In the genomic region with DNA sequence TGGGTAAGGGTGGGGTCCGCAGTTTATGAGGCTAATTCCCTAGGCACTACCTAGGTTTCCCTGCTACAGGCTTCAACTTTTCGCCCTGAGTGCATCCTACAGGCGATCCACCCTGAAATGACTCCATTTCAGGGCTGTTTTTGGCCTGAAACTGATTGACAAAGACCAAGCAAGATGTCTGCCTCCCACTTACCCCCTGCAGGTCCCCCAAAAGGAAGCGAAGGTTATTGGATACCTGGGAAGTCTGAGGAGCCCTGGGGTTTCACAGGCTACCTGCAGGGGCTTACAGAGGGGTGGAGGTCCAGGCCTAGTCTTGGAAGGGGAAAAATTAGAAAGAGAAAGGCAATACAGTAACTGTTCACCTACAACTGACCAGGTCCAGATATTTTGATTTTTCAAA, we compare ENCODE assay signal across 29 cellular contexts. TPM values are rescaled to one million over a fixed set of nuclear protein-coding genes. Genes with fewer than 3 reads are reported as not detected.
"Had no signal": no experiment of that assay in that cellular context is flagged by ENCODE, and none has a peak within 500 bp of the region (broad histone marks: within the 10 kb centered on the region; RNA-seq: fewer than 3 reads in every experiment).

No MANE protein-coding gene starts in this region.

- FAIRE-seq: islet of Langerhans, small intestine had no signal

- H3K27me3 ChIP-seq: ovary had no signal

- DNase-seq: activated CD4-positive, alpha-beta T cell treated with anti-CD3 and anti-CD28 coated beads for 1 hour; activated CD4-positive, alpha-beta T cell treated with anti-CD3 and anti-CD28 coated beads, Interleukin-2, amount 50 U/mL, for 1 hour; activated CD8-positive, alpha-beta T cell treated with anti-CD3 and anti-CD28 coated beads for 36 hours; activated effector memory CD4-positive, alpha-beta T cell treated with anti-CD3 and anti-CD28 coated beads, Interleukin-2, amount 50 U/mL, for 16 hours; activated naive CD4-positive, alpha-beta T cell treated with anti-CD3 and anti-CD28 coated beads, Interleukin-2, amount 50 U/mL, for 16 hours; activated T-cell treated with anti-CD3 and anti-CD28 coated beads for 4 hours; central memory CD4-positive, alpha-beta T cell; foreskin fibroblast; head of caudate nucleus; hippocampal formation; left ventricle myocardium superior; mammary epithelial cell; naive B cell; ovary; small intestine; stimulated activated CD4-positive, alpha-beta T cell treated with anti-CD3 and anti-CD28 coated beads, Interleukin-4, amount 100 ng/mL, for 24 hours; SW 1271; T1000 had no signal

- H3K27ac ChIP-seq: breast epithelium, ovary, suprapubic skin had no signal

- ATAC-seq: activated CD8-positive, alpha-beta T cell treated with anti-CD3 and anti-CD28 coated beads for 36 hours; esophagus mucosa; left ventricle myocardium superior; sciatic nerve; stimulated activated effector memory CD8-positive, alpha-beta T cell treated with anti-CD3 and anti-CD28 coated beads, Interleukin-12 subunit alpha, Interleukin-12 subunit beta, amount 100 ng/mL, for 72 hours had no signal

- H3K27ac Mint-ChIP-seq: activated CD8-positive, alpha-beta T cell treated with anti-CD3 and anti-CD28 coated beads for 36 hours; progenitor cell of endocrine pancreas; stimulated activated effector memory CD8-positive, alpha-beta T cell treated with anti-CD3 and anti-CD28 coated beads, Interleukin-12 subunit alpha, Interleukin-12 subunit beta, amount 100 ng/mL, for 72 hours had no signal

- H3K4me3 Mint-ChIP-seq: activated CD8-positive, alpha-beta T cell treated with anti-CD3 and anti-CD28 coated beads for 36 hours; activated T-helper 1 cell treated with anti-CD3 and anti-CD28 coated beads, Interleukin-12 subunit alpha, Interleukin-12 subunit beta, Interleukin-2, Interleukin-4 antibody, amounts not matched to agents 30 ng/mL and 10 ng/mL and 1 ng/mL, durations not matched to agents 14 hours and 24 hours and 36 hours; stimulated activated effector memory CD8-positive, alpha-beta T cell treated with anti-CD3 and anti-CD28 coated beads, Interleukin-12 subunit alpha, Interleukin-12 subunit beta, amount 100 ng/mL, for 72 hours; T-helper 1 cell treated with Interleukin-12 subunit alpha and Interleukin-12 subunit beta and Interleukin-4 antibody, amounts not matched to agents 30 μg/mL and 1 μg/mL, for 36 hours had no signal

- H3K36me3 ChIP-seq: breast epithelium, ovary, suprapubic skin, tibial artery had no signal

- H3K9me3 Mint-ChIP-seq: activated CD8-positive, alpha-beta T cell treated with anti-CD3 and anti-CD28 coated beads for 36 hours had no signal

- H3K9me3 ChIP-seq: breast epithelium, ovary, suprapubic skin, tibial artery had no signal

- H3K36me3 Mint-ChIP-seq: stimulated activated effector memory CD8-positive, alpha-beta T cell treated with anti-CD3 and anti-CD28 coated beads, Interleukin-12 subunit alpha, Interleukin-12 subunit beta, amount 100 ng/mL, for 72 hours had no signal

- H3K4me3 ChIP-seq: breast epithelium, ovary, suprapubic skin, tibial artery had no signal

RNA-seq across cellular contexts. Expression of gene TBX15, which starts 3.3 kb away (rescaled TPM):
- total RNA-seq: activated CD8-positive, alpha-beta T cell treated with anti-CD3 and anti-CD28 coated beads for 36 hours; activated T-helper 1 cell treated with anti-CD3 and anti-CD28 coated beads, Interleukin-12 subunit alpha, Interleukin-12 subunit beta, Interleukin-2, Interleukin-4 antibody, amounts not matched to agents 30 ng/mL and 10 ng/mL and 1 ng/mL, durations not matched to agents 14 hours and 24 hours and 36 hours; esophagus mucosa; progenitor cell of endocrine pancreas; ureter had no signal
